Comparison of ENCODE assay signal across 8 cellular contexts in genomic region chr3:88151358-88151757, GRCh38. TPM values are rescaled to one million over a fixed set of nuclear protein-coding genes. Genes with fewer than 3 reads are reported as not detected.
DNase-seq lines count a peak whose midpoint lies in the region; ATAC-seq, FAIRE-seq and TF ChIP-seq lines count a peak whose summit lies in the region.

No MANE protein-coding gene starts in this region.

- H4K20me1 ChIP-seq in K562 (replicated peaks; ENCODE audit: control insufficient read depth, insufficient read depth, low read length) = no peaks in the 10 kb centered on the region

- ATAC-seq in HG02885 (IDR thresholded peaks at IDR 0.05; ENCODE audit: poor library complexity, unreplicated experiment) = peak; percentile 13
- ATAC-seq in K562 = no peak
- ATAC-seq in HG02763 (IDR thresholded peaks at IDR 0.05; ENCODE audit: unreplicated experiment) = no peak
- ATAC-seq in HG03432 (IDR thresholded peaks at IDR 0.05; ENCODE audit: unreplicated experiment) = no peak
- ATAC-seq in HG03442 (IDR thresholded peaks at IDR 0.05; ENCODE audit: unreplicated experiment) = no peak
- ATAC-seq in HG02870 (IDR thresholded peaks at IDR 0.05; ENCODE audit: unreplicated experiment) = no peak

- H3K27me3 ChIP-seq in BE2C (no peaks in the 10 kb centered on the region), K562 (ENCODE audit: control insufficient read depth in 2 of 2, insufficient read depth in 2 of 2, low read length in 2 of 2) (no peaks in the 10 kb centered on the region)

- no peak for FAIRE-seq in K562 (lab: Jason Lieb, UNC)

- H3K36me3 ChIP-seq in BE2C (peaks cover 13% of the 10 kb centered on the region), K562 (ENCODE audit: control insufficient read depth, insufficient read depth, low read length) (peaks cover 27% of the 10 kb centered on the region)

- no peaks in the 10 kb centered on the region for H3K9me3 ChIP-seq in BE2C
- no peaks in the 10 kb centered on the region for H3K9me3 ChIP-seq in K562 (replicated peaks; ENCODE audit: control insufficient read depth, insufficient read depth, low read depth, low read length)

- DNase-seq in BE2C (no peak), K562 (ENCODE audit: extremely low read depth in 1 of 4, low spot score in 3 of 4) (no peak), mesothelial cell of epicardium (ENCODE audit: low spot score in 2 of 2, unreplicated experiment in 2 of 2) (no peak)

- H3K4me3 ChIP-seq in BE2C (ENCODE audit: low read depth, low read length) (peak overlapping the region; percentile 96), K562 (peak overlapping the region; percentile 93)

- H3K4me1 Mint-ChIP-seq in mesothelial cell of epicardium = peaks cover 34% of the 10 kb centered on the region

- no peaks in the 10 kb centered on the region for H3K27me3 Mint-ChIP-seq in mesothelial cell of epicardium (ENCODE audit: low read depth)

- peak overlapping the region; percentile 96 for H3K4me3 Mint-ChIP-seq in mesothelial cell of epicardium

- H3K36me3 Mint-ChIP-seq in mesothelial cell of epicardium = peaks cover 17% of the 10 kb centered on the region

- no peak for TF ChIP-seq POLR2A in K562 (conservative IDR thresholded peaks at IDR 0.05)

- H3K27ac ChIP-seq in K562 (ENCODE audit: extremely low read depth, low read depth, low read length) = peak overlapping the region; percentile 13; the same call in 1 of the 3 replicates

- CTCF ChIA-PET in K562 (lab: Yijun Ruan, JAX; ENCODE audit: low intra/inter-chr PET ratio) = no interaction called here

- no peaks in the 10 kb centered on the region for H3K9me3 Mint-ChIP-seq in mesothelial cell of epicardium

- H3K9ac ChIP-seq in K562 (ENCODE audit: insufficient read depth in 1 of 2, low read depth in 2 of 2, low read length in 2 of 2) = peak overlapping the region in 1 of 2 experiments; percentile 91; a peak in 2 of 4 replicates

- H3K4me2 ChIP-seq in K562 (ENCODE audit: insufficient read depth, low read length) = peak overlapping the region; percentile 76

- in situ Hi-C loops in K562 (cut with MboI) = no loop called here

- no peak overlapping the region for H2AFZ ChIP-seq in K562 (ENCODE audit: low read depth, low read length)

- POLR2A ChIA-PET in K562 (lab: Yijun Ruan, JAX) = interaction anchor here (0.8 to 1.7 kb wide), 2 partner anchors 92 to 353 kb away, joined by 4 read pairs; partner anchors contain the start of genes CGGBP1 and ZNF654

- 12% methylated on average over 4 of the region's 4 CpGs for WGBS in K562 (ENCODE audit: insufficient coverage, low coverage, missing lambda C conversion rate)

- no peak for TF ChIP-seq EP300 in K562 (IDR thresholded peaks at IDR 0.05; ENCODE audit: low read length)

- TF ChIP-seq CTCF in BE2C (IDR thresholded peaks at IDR 0.05; ENCODE audit: low read depth, low read length) = no peak
- no peak for TF ChIP-seq CTCF in K562 (IDR thresholded peaks at IDR 0.05 in 2 of 3, conservative IDR thresholded peaks at IDR 0.05 in 1 of 3; ENCODE audit: insufficient read depth in 2 of 3, low read depth in 1 of 3, low read length in 3 of 3)
- no peak for TF ChIP-seq CTCF in mesothelial cell of epicardium (IDR thresholded peaks at IDR 0.05; ENCODE audit: unreplicated experiment)

- no peak for TF ChIP-seq RAD21 in K562 (CRISPR knock-in tag; conservative IDR thresholded peaks at IDR 0.05 in 1 of 2, IDR thresholded peaks at IDR 0.05 in 1 of 2)

- intact Hi-C loops in K562 (cut with micrococcal nuclease) = no loop called here

- peak overlapping the region; percentile 28 for H3K27ac Mint-ChIP-seq in mesothelial cell of epicardium

- H3K4me1 ChIP-seq in BE2C = no peaks in the 10 kb centered on the region
- H3K4me1 ChIP-seq in K562 (replicated peaks in 1 of 2; ENCODE audit: control insufficient read depth in 2 of 2, insufficient read depth in 2 of 2, low read length in 2 of 2) = peaks cover 5 to 8% of the 10 kb centered on the region in 2 experiments; a peak in 2 of 5 replicates

- BruUV-seq in K562 (replicated peaks; lab: Mats Ljungman, UMichigan) = no TSS peak

- H3K9me1 ChIP-seq in K562 (ENCODE audit: control insufficient read depth, insufficient read depth, low read length) = no peaks in the 10 kb centered on the region

- peaks cover 83% of the 10 kb centered on the region for H3K79me2 ChIP-seq in K562 (ENCODE audit: control insufficient read depth, insufficient read depth, low read length)

TF ChIP-seq in K562, 482 proteins besides CTCF, POLR2A, EP300 and RAD21 (continues in another document):
- TF ChIP-seq, protein P1, sequence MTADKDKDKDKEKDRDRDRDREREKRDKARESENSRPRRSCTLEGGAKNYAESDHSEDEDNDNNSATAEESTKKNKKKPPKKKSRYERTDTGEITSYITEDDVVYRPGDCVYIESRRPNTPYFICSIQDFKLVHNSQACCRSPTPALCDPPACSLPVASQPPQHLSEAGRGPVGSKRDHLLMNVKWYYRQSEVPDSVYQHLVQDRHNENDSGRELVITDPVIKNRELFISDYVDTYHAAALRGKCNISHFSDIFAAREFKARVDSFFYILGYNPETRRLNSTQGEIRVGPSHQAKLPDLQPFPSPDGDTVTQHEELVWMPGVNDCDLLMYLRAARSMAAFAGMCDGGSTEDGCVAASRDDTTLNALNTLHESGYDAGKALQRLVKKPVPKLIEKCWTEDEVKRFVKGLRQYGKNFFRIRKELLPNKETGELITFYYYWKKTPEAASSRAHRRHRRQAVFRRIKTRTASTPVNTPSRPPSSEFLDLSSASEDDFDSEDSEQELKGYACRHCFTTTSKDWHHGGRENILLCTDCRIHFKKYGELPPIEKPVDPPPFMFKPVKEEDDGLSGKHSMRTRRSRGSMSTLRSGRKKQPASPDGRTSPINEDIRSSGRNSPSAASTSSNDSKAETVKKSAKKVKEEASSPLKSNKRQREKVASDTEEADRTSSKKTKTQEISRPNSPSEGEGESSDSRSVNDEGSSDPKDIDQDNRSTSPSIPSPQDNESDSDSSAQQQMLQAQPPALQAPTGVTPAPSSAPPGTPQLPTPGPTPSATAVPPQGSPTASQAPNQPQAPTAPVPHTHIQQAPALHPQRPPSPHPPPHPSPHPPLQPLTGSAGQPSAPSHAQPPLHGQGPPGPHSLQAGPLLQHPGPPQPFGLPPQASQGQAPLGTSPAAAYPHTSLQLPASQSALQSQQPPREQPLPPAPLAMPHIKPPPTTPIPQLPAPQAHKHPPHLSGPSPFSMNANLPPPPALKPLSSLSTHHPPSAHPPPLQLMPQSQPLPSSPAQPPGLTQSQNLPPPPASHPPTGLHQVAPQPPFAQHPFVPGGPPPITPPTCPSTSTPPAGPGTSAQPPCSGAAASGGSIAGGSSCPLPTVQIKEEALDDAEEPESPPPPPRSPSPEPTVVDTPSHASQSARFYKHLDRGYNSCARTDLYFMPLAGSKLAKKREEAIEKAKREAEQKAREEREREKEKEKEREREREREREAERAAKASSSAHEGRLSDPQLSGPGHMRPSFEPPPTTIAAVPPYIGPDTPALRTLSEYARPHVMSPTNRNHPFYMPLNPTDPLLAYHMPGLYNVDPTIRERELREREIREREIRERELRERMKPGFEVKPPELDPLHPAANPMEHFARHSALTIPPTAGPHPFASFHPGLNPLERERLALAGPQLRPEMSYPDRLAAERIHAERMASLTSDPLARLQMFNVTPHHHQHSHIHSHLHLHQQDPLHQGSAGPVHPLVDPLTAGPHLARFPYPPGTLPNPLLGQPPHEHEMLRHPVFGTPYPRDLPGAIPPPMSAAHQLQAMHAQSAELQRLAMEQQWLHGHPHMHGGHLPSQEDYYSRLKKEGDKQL (CRISPR knock-in tag; IDR thresholded peaks at IDR 0.05; ENCODE audit: borderline replicate concordance) = no peak
- TF ChIP-seq NCOA4 (IDR thresholded peaks at IDR 0.05; ENCODE audit: partially characterized antibody) (no peak), ZNF316 (IDR thresholded peaks at IDR 0.05) (no peak), SP1 (CRISPR knock-in tag; IDR thresholded peaks at IDR 0.05) (no peak), NFIC (IDR thresholded peaks at IDR 0.05) (no peak)

RNA-seq across cellular contexts. Expression of gene C3orf38, which starts 1.6 kb away (rescaled TPM):
- polyA plus RNA-seq in BE2C (2012; ENCODE audit: insufficient read depth, insufficient read length, low read depth) = 16.3 TPM
- total RNA-seq in K562 (2011; cell fraction: chromatin; rRNA removed; ENCODE audit: low replicate concordance) = 6.6 and 19.5 TPM in 2 replicates
- 7.5 and 7.9 TPM in 2 replicates for total RNA-seq in K562 (2011; cell fraction: nucleolus; rRNA removed)
- total RNA-seq in K562 (2011; cell fraction: nucleoplasm; rRNA removed) = 15.0 and 15.5 TPM in 2 replicates
- 11.9 and 13.8 TPM in 2 replicates for total RNA-seq in K562 (2014; rRNA removed)
- total RNA-seq in K562 (2014; rRNA removed; fragmentation: Illumina TruSeq; extraction: Trizol) = 17.6 and 18.4 TPM in 2 replicates
- 21.2 and 22.1 TPM in 2 replicates for total RNA-seq in K562 (2015; rRNA removed; fragmentation: Illumina TruSeq; extraction: Trizol)
- 11.5 and 13.7 TPM in 2 replicates for total RNA-seq in K562 (2021)
- 12.4 and 16.2 TPM in 2 replicates for polyA plus RNA-seq in K562 (2011; rRNA removed)
- 3.8 and 5.7 TPM in 2 replicates for polyA plus RNA-seq in K562 (2011; cell fraction: cytosol; rRNA removed)
- polyA plus RNA-seq in K562 (2011; cell fraction: nucleus; rRNA removed) = 3.5 and 6.3 TPM in 2 replicates
- 7.9 and 8.6 TPM in 2 replicates for polyA plus RNA-seq in K562 (2012)
- polyA plus RNA-seq in K562 (2014; fragmentation: Illumina TruSeq; extraction: Trizol) = 14.0 and 16.3 TPM in 2 replicates
- polyA plus RNA-seq in K562 (2014; fragmentation: Nextera tagmentation; extraction: Ambion mirVana) = 10 to 100 TPM; 15.1 to 20.6 TPM
- 8.7 and 10.7 TPM in 2 replicates for polyA plus RNA-seq in K562 (2014; rRNA removed)
- polyA minus RNA-seq in K562 (2011; rRNA and poly(A)+ RNA removed) = 22.9 and 26.1 TPM in 2 replicates
- 10.2 and 12.9 TPM in 2 replicates for polyA minus RNA-seq in K562 (2011; cell fraction: cytosol; rRNA and poly(A)+ RNA removed)
- polyA minus RNA-seq in K562 (2011; cell fraction: nucleus; rRNA and poly(A)+ RNA removed) = 9.4 and 22.1 TPM in 2 replicates
- 30.4 to 31.9 TPM (median 31.3 TPM) in 3 replicates for total RNA-seq in mesothelial cell of epicardium
